11 cellular contexts compared by ENCODE assay signal in the genomic region with DNA sequence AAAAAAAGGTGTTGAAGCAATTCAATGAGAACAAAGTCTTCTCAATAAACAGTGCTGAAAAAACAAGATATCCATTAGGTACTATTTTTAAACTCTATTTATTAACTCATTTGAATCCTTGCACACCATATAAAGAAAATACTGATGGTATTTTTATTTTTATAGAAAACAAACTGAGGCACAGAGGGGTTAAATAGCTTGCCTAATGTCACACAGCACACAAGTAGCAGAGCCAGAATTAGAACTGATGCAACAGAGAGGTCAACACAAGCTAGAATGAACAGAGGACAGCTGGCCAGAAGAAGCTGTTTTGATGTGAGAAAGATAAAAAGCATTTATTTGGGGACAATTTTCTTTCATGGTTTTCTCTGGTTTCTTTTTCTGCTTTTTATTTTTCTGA.
"Had no signal": no experiment of that assay in that cellular context is flagged by ENCODE, and none has a peak within 500 bp of the region (broad histone marks: within the 10 kb centered on the region; RNA-seq: fewer than 3 reads in every experiment).

No MANE protein-coding gene starts in this region.

- H3K4me3 ChIP-seq: GM23248, GM23338, HAP-1 had no signal

- H3K4me1 Mint-ChIP-seq: H9 had no signal

- FAIRE-seq: H1, H54 had no signal

- H3K4me1 ChIP-seq: HAP-1 had no signal

- H3K4me3 Mint-ChIP-seq: GM23338, H9, HFFc6 had no signal

- H3K4me2 ChIP-seq: GM23338 had no signal

- DNase-seq: GM23248, GOT3, H7, H9, HCEC 1CT, HFFc6 had no signal

- H3K9me3 Mint-ChIP-seq: HFFc6 had no signal

- ATAC-seq: GM23338, HCT116 had no signal

- H3K36me3 ChIP-seq: HAP-1 had no signal

- H2AFZ ChIP-seq: GM23248, GM23338 had no signal

- H3K9ac ChIP-seq: GM23248 had no signal

- H3K9me3 ChIP-seq: HAP-1 had no signal

- H3K27ac ChIP-seq: GM23248 had no signal

- H3K27ac Mint-ChIP-seq: GM23338, H9, HFFc6 had no signal
